Comparison of ENCODE assay signal across 3 cellular contexts in the genomic region with DNA sequence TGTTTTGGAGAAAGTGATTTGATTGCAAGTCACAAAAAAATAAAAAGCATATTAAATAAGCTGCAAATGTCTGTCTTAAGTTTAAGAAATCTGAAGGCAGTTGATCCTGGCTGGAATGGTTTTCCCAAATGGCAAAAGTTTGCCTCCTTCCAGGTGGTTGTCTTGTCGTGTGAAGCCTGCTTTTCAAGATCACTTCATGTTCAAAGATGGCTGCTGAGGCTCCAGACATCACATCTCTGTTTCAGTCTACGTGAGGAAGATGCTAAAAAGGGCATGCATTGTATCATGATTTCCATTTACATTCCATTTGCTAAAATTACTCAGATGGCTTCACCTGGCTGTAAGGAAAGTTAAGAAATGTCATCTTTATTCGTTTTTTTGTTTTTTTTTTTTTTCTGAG.
A peak's percentile ranks its signal among the peaks of the same experiment; 100 is the strongest.
TF ChIP-seq lines count a peak whose summit lies in the region.

No MANE protein-coding gene starts in this region.

TF ChIP-seq in Ishikawa, 13 proteins besides CTCF, POLR2A, EP300 and RAD21:
- TF ChIP-seq ZBTB7A (IDR thresholded peaks at IDR 0.05; ENCODE audit: low read depth) (no peak), YY1 (IDR thresholded peaks at IDR 0.05; ENCODE audit: low read depth) (peak; percentile 34; the same call in 1 of the 2 replicates)
TF ChIP-seq in Ishikawa: peak in this region for 1.

TF ChIP-seq in K562, 482 proteins besides CTCF, POLR2A, EP300 and RAD21:
- no peak for TF ChIP-seq ZNF431 (CRISPR knock-in tag; IDR thresholded peaks at IDR 0.05)
- peak; percentile 66 for TF ChIP-seq RBM25 (IDR thresholded peaks at IDR 0.05; ENCODE audit: low read depth, low read length, severe bottlenecking)

TF ChIP-seq in endothelial cell of umbilical vein, 7 proteins besides CTCF, POLR2A, EP300 and RAD21:
- TF ChIP-seq GATA2 (IDR thresholded peaks at IDR 0.05; ENCODE audit: insufficient read depth, insufficient read length, low read depth, low read length), result no peak
- no peak for TF ChIP-seq JUN (IDR thresholded peaks at IDR 0.05; ENCODE audit: borderline replicate concordance, insufficient read depth, insufficient read length, low read depth)
- TF ChIP-seq, protein P1, sequence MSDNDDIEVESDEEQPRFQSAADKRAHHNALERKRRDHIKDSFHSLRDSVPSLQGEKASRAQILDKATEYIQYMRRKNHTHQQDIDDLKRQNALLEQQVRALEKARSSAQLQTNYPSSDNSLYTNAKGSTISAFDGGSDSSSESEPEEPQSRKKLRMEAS (IDR thresholded peaks at IDR 0.05; ENCODE audit: insufficient read depth, insufficient read length), result no peak
- no peak for TF ChIP-seq EZH2 (IDR thresholded peaks at IDR 0.05; ENCODE audit: borderline replicate concordance, low read depth, low read length, severe bottlenecking)
- no peak for TF ChIP-seq MYC (IDR thresholded peaks at IDR 0.05; ENCODE audit: low read depth, low read length)
- TF ChIP-seq POLR2AphosphoS5 (IDR thresholded peaks at IDR 0.05; ENCODE audit: insufficient read depth, low read depth, low read length), result no peak
- TF ChIP-seq FOS (IDR thresholded peaks at IDR 0.05; ENCODE audit: borderline replicate concordance, insufficient read depth, low read length), result no peak
